Comparison of ENCODE assay signal across 27 cellular contexts in the genomic region with DNA sequence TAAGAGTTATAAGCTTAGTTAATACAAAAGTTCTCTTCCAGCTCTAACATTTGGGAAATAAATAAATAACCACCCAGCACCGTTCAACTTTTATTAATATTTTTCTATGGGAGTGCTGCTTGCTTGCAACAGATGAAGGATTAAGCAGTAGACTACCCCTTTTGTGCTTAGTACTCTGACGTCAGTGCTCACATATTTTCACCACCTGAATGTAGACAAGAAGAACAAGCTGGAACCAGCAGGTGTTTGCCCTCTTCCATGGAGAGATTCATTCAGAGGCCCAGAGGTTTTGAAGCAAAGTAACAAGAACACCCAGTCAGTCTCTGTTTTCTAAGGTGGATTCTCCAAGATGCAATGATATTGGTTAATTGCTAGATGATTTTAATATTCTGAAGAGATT.
"Had no signal": no experiment of that assay in that cellular context is flagged by ENCODE, and none has a peak within 500 bp of the region (broad histone marks: within the 10 kb centered on the region; RNA-seq: fewer than 3 reads in every experiment).

No MANE protein-coding gene starts in this region.

- DNase-seq: activated B cell treated with CpG ODN at 0.5 μM for 24 hours; activated CD4-positive, alpha-beta memory T cell treated with anti-CD3 and anti-CD28 coated beads for 36 hours; activated CD4-positive, alpha-beta T cell treated with anti-CD3 and anti-CD28 coated beads for 4 hours; activated CD4-positive, alpha-beta T cell treated with anti-CD3 and anti-CD28 coated beads, Interleukin-2, amount 50 U/mL, for 1 hour; activated CD4-positive, CD25-positive, alpha-beta regulatory T cell treated with anti-CD3 and anti-CD28 coated beads, Interleukin-2, amount 50 U/mL, for 72 hours; activated CD8-positive, alpha-beta memory T cell treated with anti-CD3 and anti-CD28 coated beads, Interleukin-2, amount 50 U/mL, for 4 hours; activated effector memory CD4-positive, alpha-beta T cell treated with Interleukin-2 at 50 U/mL for 16 hours; activated naive CD4-positive, alpha-beta T cell treated with anti-CD3 and anti-CD28 coated beads, Interleukin-2, amount 10 ng/mL, durations not matched to agents 7 days and 5 days; activated naive CD8-positive, alpha-beta T cell treated with anti-CD3 and anti-CD28 coated beads for 36 hours; activated T-cell treated with anti-CD3 and anti-CD28 coated beads for 4 hours; activated T-cell treated with anti-CD3 and anti-CD28 coated beads, Interleukin-2, amount 50 U/mL, for 4 hours; amygdala; NCI-H1092 treated with DMSO at 0.1 percent for 48 hours; NCI-H1417; NCI-H146; NCI-H187; NCI-H2029 treated with DMSO at 0.1 percent for 48 hours; NCI-H2171 treated with DMSO at 0.1 percent for 48 hours; NCI-H2227 treated with DMSO at 0.1 percent for 48 hours; NCI-H446; NCI-H524 treated with DMSO at 0.1 percent for 48 hours; Peyer's patch; RPMI8226; SW 1271; T-helper 1 cell; T-helper 2 cell; T-helper 9 cell had no signal

- H3K36me3 Mint-ChIP-seq: activated CD4-positive, alpha-beta memory T cell treated with anti-CD3 and anti-CD28 coated beads for 36 hours; activated naive CD4-positive, alpha-beta T cell treated with anti-CD3 and anti-CD28 coated beads, Interleukin-2, amount 10 ng/mL, durations not matched to agents 7 days and 5 days; activated naive CD8-positive, alpha-beta T cell treated with anti-CD3 and anti-CD28 coated beads for 36 hours had no signal

- H3K27me3 Mint-ChIP-seq: activated B cell treated with CpG ODN at 0.5 μM for 24 hours; activated CD4-positive, alpha-beta memory T cell treated with anti-CD3 and anti-CD28 coated beads for 36 hours; activated naive CD4-positive, alpha-beta T cell treated with anti-CD3 and anti-CD28 coated beads, Interleukin-2, amount 10 ng/mL, durations not matched to agents 7 days and 5 days; activated naive CD8-positive, alpha-beta T cell treated with anti-CD3 and anti-CD28 coated beads for 36 hours had no signal

- H3K4me1 Mint-ChIP-seq: activated B cell treated with CpG ODN at 0.5 μM for 24 hours; activated naive CD4-positive, alpha-beta T cell treated with anti-CD3 and anti-CD28 coated beads, Interleukin-2, amount 10 ng/mL, durations not matched to agents 7 days and 5 days; activated naive CD8-positive, alpha-beta T cell treated with anti-CD3 and anti-CD28 coated beads for 36 hours had no signal

- H3K4me3 Mint-ChIP-seq: activated B cell treated with CpG ODN at 0.5 μM for 24 hours; activated CD4-positive, alpha-beta memory T cell treated with anti-CD3 and anti-CD28 coated beads for 36 hours; activated naive CD4-positive, alpha-beta T cell treated with anti-CD3 and anti-CD28 coated beads, Interleukin-2, amount 10 ng/mL, durations not matched to agents 7 days and 5 days; activated naive CD8-positive, alpha-beta T cell treated with anti-CD3 and anti-CD28 coated beads for 36 hours; activated T-cell treated with anti-CD3 and anti-CD28 coated beads, Interleukin-2, amount 50 U/mL, for 4 hours had no signal

- ATAC-seq: activated T-cell treated with anti-CD3 and anti-CD28 coated beads, Interleukin-2, amount 50 U/mL, for 4 hours had no signal

- H3K9me3 Mint-ChIP-seq: activated naive CD8-positive, alpha-beta T cell treated with anti-CD3 and anti-CD28 coated beads for 36 hours had no signal

- H3K27ac Mint-ChIP-seq: activated B cell treated with CpG ODN at 0.5 μM for 24 hours; activated CD4-positive, alpha-beta memory T cell treated with anti-CD3 and anti-CD28 coated beads for 36 hours; activated naive CD4-positive, alpha-beta T cell treated with anti-CD3 and anti-CD28 coated beads, Interleukin-2, amount 10 ng/mL, durations not matched to agents 7 days and 5 days; activated naive CD8-positive, alpha-beta T cell treated with anti-CD3 and anti-CD28 coated beads for 36 hours had no signal
